ENCODE assay signal across 26 cellular contexts in genomic region chr22:47407626-47408025, GRCh38.
"Had no signal": no experiment of that assay in that cellular context is flagged by ENCODE, and none has a peak within 500 bp of the region (broad histone marks: within the 10 kb centered on the region; RNA-seq: fewer than 3 reads in every experiment).

No MANE protein-coding gene starts in this region.

- DNase-seq: hippocampal formation; lower lobe of right lung; mammary epithelial cell; mesenchymal stem cell; naive B cell; natural killer cell; nephron progenitor cell; occipital lobe; ovary; stimulated activated CD4-positive, alpha-beta T cell treated with anti-CD3 and anti-CD28 coated beads, Interleukin-12 subunit alpha, Interleukin-12 subunit beta, amount 100 ng/mL, for 4 hours; stimulated activated CD4-positive, alpha-beta T cell treated with anti-CD3 and anti-CD28 coated beads, Interleukin-15, amount 100 ng/mL, for 24 hours; stimulated activated CD4-positive, alpha-beta T cell treated with anti-CD3 and anti-CD28 coated beads, Interleukin-2, amount 100 ng/mL, for 24 hours; stimulated activated CD4-positive, alpha-beta T cell treated with anti-CD3 and anti-CD28 coated beads, Interleukin-4, amount 100 ng/mL, for 1 hour; stimulated activated naive B cell treated with anti-CD40 and anti-IgM and Interleukin-4, amounts not matched to agents 10 μg/mL and 1 μg/mL and 100 μg/mL, for 72 hours; stimulated activated naive CD8-positive, alpha-beta T cell treated with anti-CD3 and anti-CD28 coated beads, Interleukin-15, Interleukin-2, amounts not matched to agents 100 U/mL and 50 U/mL, for 24 hours; stomach; testis; thyroid gland; transverse colon; upper lobe of left lung had no signal

- ATAC-seq: lower lobe of right lung; natural killer cell; sciatic nerve; stimulated activated naive B cell treated with anti-CD40 and anti-IgM and Interleukin-4, amounts not matched to agents 10 μg/mL and 1 μg/mL and 100 μg/mL, for 72 hours; stimulated activated naive CD8-positive, alpha-beta T cell treated with anti-CD3 and anti-CD28 coated beads, Interleukin-15, Interleukin-2, amounts not matched to agents 100 U/mL and 50 U/mL, for 24 hours had no signal

- H3K27me3 ChIP-seq: neural progenitor cell, neutrophil, ovary, right atrium auricular region, testis, thyroid gland, upper lobe of left lung, vagina had no signal

- H3K9me3 ChIP-seq: lower lobe of right lung, neutrophil, ovary, right atrium auricular region, stomach, testis, thyroid gland, transverse colon, upper lobe of left lung, vagina had no signal

- H3K36me3 ChIP-seq: lower lobe of right lung, neural progenitor cell, neutrophil, ovary, right atrium auricular region, stomach, thyroid gland, transverse colon, upper lobe of left lung, vagina had no signal

- H3K27ac ChIP-seq: lower lobe of right lung, neural progenitor cell, neutrophil, ovary, right atrium auricular region, skin epidermis, stomach, testis, thyroid gland, transverse colon, upper lobe of left lung, vagina had no signal

- H3K4me3 ChIP-seq: lower lobe of right lung, neural progenitor cell, ovary, right atrium auricular region, skin epidermis, stomach, testis, thyroid gland, transverse colon, upper lobe of left lung, vagina had no signal

- H3K4me1 ChIP-seq: lower lobe of right lung, neural progenitor cell, right atrium auricular region, stomach, testis, thyroid gland, transverse colon, upper lobe of left lung, vagina had no signal
